ENCODE assay signal across 8 cellular contexts in genomic region chr11:82315093-82315492, GRCh38.
DNase-seq lines count a peak whose midpoint lies in the region; ATAC-seq, FAIRE-seq and TF ChIP-seq lines count a peak whose summit lies in the region.

No MANE protein-coding gene starts in this region.

- RAD21 ChIA-PET in GM12878 (lab: Charles Lee; ENCODE audit: unreplicated experiment): interaction anchor here (0.8 kb wide), 1 partner anchor 386 kb away, joined by 3 read pairs; no protein-coding TSS in a partner anchor

- H4K20me1 ChIP-seq in GM12878 (ENCODE audit: control insufficient read depth, insufficient read depth): no peaks in the 10 kb centered on the region

- H3K9ac ChIP-seq in GM12878 (ENCODE audit: control insufficient read depth, insufficient read depth, low read length): no peak overlapping the region

- no peaks in the 10 kb centered on the region for H3K79me2 ChIP-seq in GM12878 (ENCODE audit: control insufficient read depth, insufficient read depth, low read length)

- H3K4me3 ChIP-seq in GM12878 (no peak overlapping the region), ovary (no peak overlapping the region)

- intact Hi-C loops in GM12878 (cut with micrococcal nuclease; ENCODE audit: unreplicated experiment): loop anchor here (1.0 kb wide), 1 partner anchor 380 kb away; no protein-coding TSS in a partner anchor
- intact Hi-C loops in ovary (cut with DNase I): no loop called here

- TF ChIP-seq POLR2A in GM12878 (IDR thresholded peaks at IDR 0.05; ENCODE audit: low read depth, low read length) (no peak), ovary (IDR thresholded peaks at IDR 0.05) (no peak)

- no peak for TF ChIP-seq EP300 in GM12878 (IDR thresholded peaks at IDR 0.05; ENCODE audit: borderline replicate concordance in 1 of 2, control insufficient read depth in 1 of 2, low read depth in 2 of 2, low read length in 2 of 2)
- TF ChIP-seq EP300 in ovary (IDR thresholded peaks at IDR 0.05): no peak

- in situ Hi-C loops in GM12878 (cut with MboI): no loop called here

- peak; percentile 32; the same call in 1 of the 2 replicates for TF ChIP-seq RAD21 in GM12878 (IDR thresholded peaks at IDR 0.05; ENCODE audit: insufficient read depth, low read depth, low read length)

- H3K27ac ChIP-seq in GM12878 (ENCODE audit: control insufficient read depth, insufficient read depth): no peak overlapping the region
- no peak overlapping the region for H3K27ac ChIP-seq in ovary

- POLR2A ChIA-PET in GM12878 (lab: Charles Lee): no interaction called here

- BruUV-seq in GM12878 (replicated peaks; lab: Mats Ljungman, UMichigan): no TSS peak

- no peak overlapping the region for H2AFZ ChIP-seq in GM12878 (ENCODE audit: control insufficient read depth, low read depth, low read length)

- SMC1A ChIA-PET in GM12878 (lab: Charles Lee; ENCODE audit: uncharacterized antibody, unreplicated experiment): interaction anchor here (0.6 kb wide), 1 partner anchor 1883 kb away, joined by 3 read pairs; no protein-coding TSS in a partner anchor

- peak; percentile 70 for FAIRE-seq in GM12878 (lab: Jason Lieb, UNC)

- H3K27me3 ChIP-seq in GM12878 (replicated peaks in 1 of 2; ENCODE audit: control insufficient read depth in 2 of 2, insufficient read depth in 2 of 2, low read length in 1 of 2): no peaks in the 10 kb centered on the region
- no peaks in the 10 kb centered on the region for H3K27me3 ChIP-seq in ovary

- no peaks in the 10 kb centered on the region for H3K4me1 ChIP-seq in GM12878 (ENCODE audit: control insufficient read depth, insufficient read depth, low read length)
- no peaks in the 10 kb centered on the region for H3K4me1 ChIP-seq in ovary (ENCODE audit: insufficient read depth)

- 50% methylated on average over 4 of the region's 4 CpGs for WGBS in GM12878 (ENCODE audit: insufficient coverage, insufficient replicate concordance, low lambda C conversion rate, missing lambda C conversion rate)
- WGBS in ovary, 3 donors: 32 to 46% (median 45%) methylated on average over 4 of the region's 4 CpGs

- no peaks in the 10 kb centered on the region for H3K9me3 ChIP-seq in GM12878 (replicated peaks; ENCODE audit: control insufficient read depth, insufficient read depth, low read length)
- H3K9me3 ChIP-seq in ovary: no peaks in the 10 kb centered on the region

- no peaks in the 10 kb centered on the region for H3K36me3 ChIP-seq in GM12878 (ENCODE audit: control insufficient read depth in 2 of 2, insufficient read depth in 2 of 2, low read length in 1 of 2)
- H3K36me3 ChIP-seq in ovary: no peaks in the 10 kb centered on the region

- peak; percentile 44 to 62 (median 53); a peak in 5 of 6 replicates for TF ChIP-seq CTCF in GM12878 (IDR thresholded peaks at IDR 0.05 in 2 of 3, conservative IDR thresholded peaks at IDR 0.05 in 1 of 3; ENCODE audit: control insufficient read depth in 2 of 3, extremely low read depth in 1 of 3, insufficient read depth in 1 of 3, low read depth in 3 of 3, low read length in 3 of 3)
- TF ChIP-seq CTCF in ovary (IDR thresholded peaks at IDR 0.05): no peak

- peak; percentile 84 for ATAC-seq in GM12878
- no peak for ATAC-seq in GM21786 (IDR thresholded peaks at IDR 0.05; ENCODE audit: unreplicated experiment)

- peak; percentile 11 for DNase-seq in NCI-H146 (lab: John Stamatoyannopoulos, UW)
- no peak for DNase-seq in NCI-H146 treated with DMSO at 0.1 percent for 48 hours (lab: John Stamatoyannopoulos, UW; ENCODE audit: unreplicated experiment)
- DNase-seq in HuH-7 (ENCODE audit: low spot score): peak; percentile 10
- no peak for DNase-seq in GM12878 (ENCODE audit: low read depth, low spot score)
- peak; percentile 10 to 43 (median 20) for DNase-seq in ovary
- DNase-seq in NCI-H2227 treated with DMSO at 0.1 percent for 48 hours (lab: John Stamatoyannopoulos, UW): no peak
- no peak for DNase-seq in activated T-cell treated with anti-CD3 and anti-CD28 coated beads for 4 hours

- H3K4me2 ChIP-seq in GM12878 (ENCODE audit: control insufficient read depth, insufficient read depth): no peak overlapping the region

- CTCF ChIA-PET in GM12878 (lab: Yijun Ruan, JAX): interaction anchor here (1.1 to 1.8 kb wide), 2 partner anchors 380 to 387 kb away, joined by 6 to 9 read pairs; no protein-coding TSS in a partner anchor

TF ChIP-seq in GM12878, 131 proteins besides CTCF, POLR2A, EP300 and RAD21:
- TF ChIP-seq FOS (IDR thresholded peaks at IDR 0.05; ENCODE audit: borderline replicate concordance, extremely low read depth, insufficient read length) (no peak), SMC3 (IDR thresholded peaks at IDR 0.05; ENCODE audit: borderline replicate concordance, low read length) (peak; percentile 29; the same call in 1 of the 2 replicates)

Comparison
In these comparisons a context has a peak if more than half of its experiments do, and no peak if none do; other contexts are left out.
1. DNase-seq: peak in NCI-H146 (single experiment), HuH-7 (single experiment) and ovary (5 of 5); none in NCI-H146 treated with DMSO at 0.1 percent for 48 hours (single experiment), GM12878 (single experiment), NCI-H2227 treated with DMSO at 0.1 percent for 48 hours (single experiment) and activated T-cell treated with anti-CD3 and anti-CD28 coated beads for 4 hours (single experiment).
2. CTCF ChIP-seq: peak in GM12878 (3 of 3); none in ovary (0 of 3).